8 cellular contexts compared by ENCODE assay signal in the genomic region with DNA sequence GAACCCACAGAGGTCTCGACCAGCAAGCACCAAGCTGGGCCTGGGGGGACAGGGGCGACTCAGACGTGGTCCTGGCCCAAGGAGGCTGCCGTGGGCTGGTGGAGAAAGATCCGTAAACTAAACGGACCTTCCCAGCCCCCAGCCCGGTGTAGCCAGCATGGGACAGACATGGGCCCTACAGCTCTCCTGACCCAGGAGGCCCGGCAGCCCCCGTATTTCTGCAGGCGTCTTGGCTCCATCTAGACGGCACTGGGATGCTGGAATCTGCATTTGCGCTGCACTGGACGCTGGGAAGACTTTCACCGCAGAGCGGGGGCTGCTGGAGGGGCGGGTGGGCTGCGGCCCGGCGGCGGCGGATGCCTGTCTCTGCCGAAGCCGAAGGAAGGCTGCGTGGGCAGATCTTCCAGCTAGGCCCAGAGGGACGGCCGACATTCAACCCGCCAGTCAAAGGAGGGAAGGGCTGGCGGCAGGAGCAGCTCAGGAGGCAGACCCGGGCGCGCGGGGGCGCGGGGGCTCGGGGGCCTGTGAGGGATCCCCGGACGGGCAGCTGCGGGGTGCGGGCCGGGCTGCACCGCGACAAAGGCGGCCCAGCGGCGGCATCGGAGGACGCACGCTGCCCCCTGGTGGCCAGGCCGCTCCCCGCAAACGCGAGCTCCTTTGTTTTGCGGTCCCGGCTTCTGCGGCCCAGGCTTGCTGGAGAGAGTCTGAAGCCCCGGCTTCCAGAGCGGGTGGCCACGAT.
DNase-seq lines count a peak whose midpoint lies in the region; ATAC-seq and TF ChIP-seq lines count a peak whose summit lies in the region.

No MANE protein-coding gene starts in this region.

- in situ Hi-C loops in ACHN (cut with HindIII; ENCODE audit: low pct_ligation_motif_present, low pct_unique_long_range_greater_than_20kb, low sequenced_read_pairs), result loop anchor here (25.0 kb wide), 2 partner anchors 274 to 699 kb away; partner anchors contain the start of genes BOD1 and NSG2

- H3K27ac Mint-ChIP-seq in activated naive CD4-positive, alpha-beta T cell treated with anti-CD3 and anti-CD28 coated beads, Interleukin-2, amount 50 U/mL, for 24 hours, result no peak overlapping the region

- no peak for TF ChIP-seq POLR2A in uterus (IDR thresholded peaks at IDR 0.05)

- no peaks in the 10 kb centered on the region for H3K36me3 Mint-ChIP-seq in activated naive CD4-positive, alpha-beta T cell treated with anti-CD3 and anti-CD28 coated beads, Interleukin-2, amount 50 U/mL, for 24 hours

- ATAC-seq in GM18868 (IDR thresholded peaks at IDR 0.05; ENCODE audit: unreplicated experiment) (peak; percentile 85), left cardiac atrium (peak; percentile 86 to 89)

- no peaks in the 10 kb centered on the region for H4K20me1 ChIP-seq in SK-N-SH (ENCODE audit: insufficient read depth)

- no peaks in the 10 kb centered on the region for H3K9me3 Mint-ChIP-seq in activated naive CD4-positive, alpha-beta T cell treated with anti-CD3 and anti-CD28 coated beads, Interleukin-2, amount 50 U/mL, for 24 hours

- H3K27me3 Mint-ChIP-seq in activated naive CD4-positive, alpha-beta T cell treated with anti-CD3 and anti-CD28 coated beads, Interleukin-2, amount 50 U/mL, for 24 hours, result peaks cover 25% of the 10 kb centered on the region

- peak overlapping the region; percentile 59 for H3K4me3 ChIP-seq in HUES6 (ENCODE audit: low read depth, low read length)
- H3K4me3 ChIP-seq in SK-N-SH (ENCODE audit: low read depth in 2 of 2, low read length in 1 of 2), result peak overlapping the region; percentile 39 to 62
- peak overlapping the region in 1 of 2 donors; percentile 36 for H3K4me3 ChIP-seq in uterus

- no peaks in the 10 kb centered on the region for H3F3A ChIP-seq in SK-N-SH (replicated peaks; ENCODE audit: insufficient read depth)

- peak overlapping the region; percentile 91 for H3K4me2 ChIP-seq in SK-N-SH

- H3K9me2 ChIP-seq in SK-N-SH, result no peaks in the 10 kb centered on the region

- H3K4me3 Mint-ChIP-seq in activated naive CD4-positive, alpha-beta T cell treated with anti-CD3 and anti-CD28 coated beads, Interleukin-2, amount 50 U/mL, for 24 hours, result peak overlapping the region; percentile 1

- CTCF ChIA-PET in SK-N-SH (lab: Yijun Ruan, JAX), result interaction anchor here (0.6 to 13.7 kb wide), 87 partner anchors 8 to 1339 kb away, joined by 3 to 298 read pairs (median 5); partner anchors contain the start of gene NSG2

- no peak; a peak in 1 of 4 replicates for TF ChIP-seq EP300 in SK-N-SH (IDR thresholded peaks at IDR 0.05; ENCODE audit: borderline replicate concordance in 1 of 2, low read depth in 1 of 2, low read length in 1 of 2)

- TF ChIP-seq CTCF in SK-N-SH (IDR thresholded peaks at IDR 0.05), result peak; percentile 77
- peak; percentile 56 to 72 (median 66) for TF ChIP-seq CTCF in uterus (IDR thresholded peaks at IDR 0.05)

- H3K27me3 ChIP-seq in HUES6 (ENCODE audit: control insufficient read depth, insufficient read depth, low read length) (peaks cover 26% of the 10 kb centered on the region), SK-N-SH (ENCODE audit: insufficient read depth) (no peaks in the 10 kb centered on the region), uterus (no peaks in the 10 kb centered on the region)

- H3K4me1 Mint-ChIP-seq in activated naive CD4-positive, alpha-beta T cell treated with anti-CD3 and anti-CD28 coated beads, Interleukin-2, amount 50 U/mL, for 24 hours, result no peaks in the 10 kb centered on the region

- DNase-seq in ACHN (peak; percentile 36), SK-N-SH (peak; percentile 95), left cardiac atrium (peak; percentile 75), posterior vena cava (ENCODE audit: low spot score) (peak; percentile 91), uterus (peak; percentile 21 to 56)

- 19% methylated on average over 6 of the region's 58 CpGs for WGBS in SK-N-SH (ENCODE audit: low lambda C conversion rate)

- POLR2A ChIA-PET in SK-N-SH (lab: Yijun Ruan, JAX), result interaction anchor here (0.8 to 2.2 kb wide), 13 partner anchors 12 to 273 kb away, joined by 3 to 54 read pairs (median 4); partner anchors contain the start of gene NSG2

- intact Hi-C loops in left cardiac atrium (cut with DNase I), result loop anchor here (1.0 to 5.0 kb wide), 3 partner anchors 267 to 694 kb away; partner anchors contain the start of gene BOD1 (in 1 of the 2)
- intact Hi-C loops in posterior vena cava (cut with DNase I), result loop anchor here (2.0 to 5.0 kb wide), 4 partner anchors 265 to 869 kb away; partner anchors contain the start of gene BOD1 (in 1 of the 2)
- intact Hi-C loops in uterus (cut with DNase I; ENCODE audit: low total_unique reads), result no loop called here

- peak overlapping the region; percentile 56 for H3K9ac ChIP-seq in HUES6 (ENCODE audit: low read length)
- peak overlapping the region; percentile 28; the same call in 1 of the 2 replicates for H3K9ac ChIP-seq in SK-N-SH

- H3K4me1 ChIP-seq in HUES6 (ENCODE audit: control insufficient read depth, insufficient read depth, low read length) (peaks cover 3% of the 10 kb centered on the region; the same call in 1 of the 2 replicates), SK-N-SH (ENCODE audit: control insufficient read depth in 1 of 2, insufficient read depth in 2 of 2, low read depth in 1 of 2, low read length in 1 of 2) (peaks cover 0 to 38% of the 10 kb centered on the region in 2 experiments; a peak in 1 of 4 replicates), uterus (no peaks in the 10 kb centered on the region)

- no peak overlapping the region for H3K27ac ChIP-seq in HUES6 (ENCODE audit: low read depth, low read length)
- H3K27ac ChIP-seq in SK-N-SH (ENCODE audit: low read depth in 2 of 2, low read length in 1 of 2), result peak overlapping the region in 1 of 2 experiments; percentile 84; a peak in 2 of 4 replicates
- H3K27ac ChIP-seq in uterus, result no peak overlapping the region

- H3K79me2 ChIP-seq in SK-N-SH (ENCODE audit: insufficient read depth), result no peaks in the 10 kb centered on the region

- peak overlapping the region; percentile 84; the same call in 1 of the 2 replicates for H2AFZ ChIP-seq in SK-N-SH (ENCODE audit: low read depth)

- H3K36me3 ChIP-seq in HUES6 (ENCODE audit: control insufficient read depth, insufficient read depth, low read length) (no peaks in the 10 kb centered on the region), SK-N-SH (replicated peaks in 1 of 2; ENCODE audit: control insufficient read depth in 1 of 2, insufficient read depth in 2 of 2, low read length in 1 of 2) (no peaks in the 10 kb centered on the region), uterus (no peaks in the 10 kb centered on the region)

- no peaks in the 10 kb centered on the region for H3K9me3 ChIP-seq in HUES6 (ENCODE audit: control insufficient read depth, insufficient read depth, low read depth, low read length)
- no peaks in the 10 kb centered on the region for H3K9me3 ChIP-seq in SK-N-SH
- no peaks in the 10 kb centered on the region for H3K9me3 ChIP-seq in uterus

- peak; percentile 88 for TF ChIP-seq RAD21 in SK-N-SH (IDR thresholded peaks at IDR 0.05; ENCODE audit: low read length)

TF ChIP-seq in SK-N-SH, 30 proteins besides CTCF, POLR2A, EP300 and RAD21 (continues in another document):
- no peak for TF ChIP-seq POLR2AphosphoS5 (IDR thresholded peaks at IDR 0.05; ENCODE audit: low read depth, low read length)
- no peak for TF ChIP-seq RFX5 (IDR thresholded peaks at IDR 0.05; ENCODE audit: low read length)
- TF ChIP-seq TCF12 (IDR thresholded peaks at IDR 0.05), result no peak
- TF ChIP-seq YY1 (IDR thresholded peaks at IDR 0.05; ENCODE audit: low read depth), result no peak
- TF ChIP-seq ELF1 (IDR thresholded peaks at IDR 0.05), result no peak
- peak; percentile 29 for TF ChIP-seq CHD2 (IDR thresholded peaks at IDR 0.05; ENCODE audit: low read length, partially characterized antibody)
- 0 out of 2 replicates have a peak, but pooled peaks have one; percentile 10 for TF ChIP-seq TAF1 (IDR thresholded peaks at IDR 0.05; ENCODE audit: borderline replicate concordance, low read depth, low read length)
- TF ChIP-seq FOSL2 (IDR thresholded peaks at IDR 0.05; ENCODE audit: borderline replicate concordance, low read depth), result no peak
- TF ChIP-seq, protein P1, sequence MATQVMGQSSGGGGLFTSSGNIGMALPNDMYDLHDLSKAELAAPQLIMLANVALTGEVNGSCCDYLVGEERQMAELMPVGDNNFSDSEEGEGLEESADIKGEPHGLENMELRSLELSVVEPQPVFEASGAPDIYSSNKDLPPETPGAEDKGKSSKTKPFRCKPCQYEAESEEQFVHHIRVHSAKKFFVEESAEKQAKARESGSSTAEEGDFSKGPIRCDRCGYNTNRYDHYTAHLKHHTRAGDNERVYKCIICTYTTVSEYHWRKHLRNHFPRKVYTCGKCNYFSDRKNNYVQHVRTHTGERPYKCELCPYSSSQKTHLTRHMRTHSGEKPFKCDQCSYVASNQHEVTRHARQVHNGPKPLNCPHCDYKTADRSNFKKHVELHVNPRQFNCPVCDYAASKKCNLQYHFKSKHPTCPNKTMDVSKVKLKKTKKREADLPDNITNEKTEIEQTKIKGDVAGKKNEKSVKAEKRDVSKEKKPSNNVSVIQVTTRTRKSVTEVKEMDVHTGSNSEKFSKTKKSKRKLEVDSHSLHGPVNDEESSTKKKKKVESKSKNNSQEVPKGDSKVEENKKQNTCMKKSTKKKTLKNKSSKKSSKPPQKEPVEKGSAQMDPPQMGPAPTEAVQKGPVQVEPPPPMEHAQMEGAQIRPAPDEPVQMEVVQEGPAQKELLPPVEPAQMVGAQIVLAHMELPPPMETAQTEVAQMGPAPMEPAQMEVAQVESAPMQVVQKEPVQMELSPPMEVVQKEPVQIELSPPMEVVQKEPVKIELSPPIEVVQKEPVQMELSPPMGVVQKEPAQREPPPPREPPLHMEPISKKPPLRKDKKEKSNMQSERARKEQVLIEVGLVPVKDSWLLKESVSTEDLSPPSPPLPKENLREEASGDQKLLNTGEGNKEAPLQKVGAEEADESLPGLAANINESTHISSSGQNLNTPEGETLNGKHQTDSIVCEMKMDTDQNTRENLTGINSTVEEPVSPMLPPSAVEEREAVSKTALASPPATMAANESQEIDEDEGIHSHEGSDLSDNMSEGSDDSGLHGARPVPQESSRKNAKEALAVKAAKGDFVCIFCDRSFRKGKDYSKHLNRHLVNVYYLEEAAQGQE (IDR thresholded peaks at IDR 0.05; ENCODE audit: low read depth, low read length), result no peak
- TF ChIP-seq PBX3 (IDR thresholded peaks at IDR 0.05), result no peak
- TF ChIP-seq MEF2A (IDR thresholded peaks at IDR 0.05; ENCODE audit: borderline replicate concordance, low read depth), result no peak
- no peak for TF ChIP-seq GATA2 (CRISPR knock-in tag; IDR thresholded peaks at IDR 0.05)

Comparison
In these comparisons a context has a peak if more than half of its experiments do, and no peak if none do; other contexts are left out.
1. DNase-seq: peak in every context shown above with its lines; median percentile 95 in SK-N-SH; 91 in posterior vena cava; 75 in left cardiac atrium; 38 in uterus; 36 in ACHN.